Comparison of ENCODE assay signal across 8 cellular contexts in genomic region chr4:47914926-47915237, GRCh38. TPM values are rescaled to one million over a fixed set of nuclear protein-coding genes. Genes with fewer than 3 reads are reported as not detected.
A peak's percentile ranks its signal among the peaks of the same experiment; 100 is the strongest.
DNase-seq lines count a peak whose midpoint lies in the region; ATAC-seq and TF ChIP-seq lines count a peak whose summit lies in the region.

No MANE protein-coding gene starts in this region.

- ATAC-seq in GM18498 (IDR thresholded peaks at IDR 0.05; ENCODE audit: unreplicated experiment) (peak; percentile 23), HG02571 (IDR thresholded peaks at IDR 0.05; ENCODE audit: unreplicated experiment) (peak; percentile 15)

- intact Hi-C loops in tibial artery (cut with DNase I; ENCODE audit: low total_unique reads), result no loop called here

- peak overlapping the region; percentile 16 to 92 (median 80) for H3K27ac Mint-ChIP-seq in immature natural killer cell

- H3K9me3 ChIP-seq in WERI-Rb-1 (ENCODE audit: severe bottlenecking), result peaks cover 3% of the 10 kb centered on the region
- H3K9me3 ChIP-seq in tibial artery, result no peaks in the 10 kb centered on the region

- H3K4me1 Mint-ChIP-seq in immature natural killer cell, result peaks cover 23 to 24% of the 10 kb centered on the region in 2 donors

- no peak for DNase-seq in WERI-Rb-1
- no peak for DNase-seq in immature natural killer cell
- no peak for DNase-seq in tibial artery
- no peak for DNase-seq in DMS 273 (lab: John Stamatoyannopoulos, UW; ENCODE audit: unreplicated experiment)
- DNase-seq in iPS-NIHi7 (ENCODE audit: extremely low spot score), result no peak
- DNase-seq in Ammon's horn (ENCODE audit: low spot score), result no peak

- H3K36me3 Mint-ChIP-seq in immature natural killer cell, result peaks cover 0 to 7% (median 6%) of the 10 kb centered on the region in 3 donors

- peak overlapping the region; percentile 89 to 99 (median 95) for H3K4me3 Mint-ChIP-seq in immature natural killer cell

- H3K4me1 ChIP-seq in tibial artery, result peaks cover 0 to 16% (median 10%) of the 10 kb centered on the region in 4 donors

- H3K9me3 Mint-ChIP-seq in immature natural killer cell, result no peaks in the 10 kb centered on the region

- peaks cover 2 to 6% (median 4%) of the 10 kb centered on the region in 3 donors for H3K27me3 Mint-ChIP-seq in immature natural killer cell (ENCODE audit: low read depth in 3 of 3)

- no peaks in the 10 kb centered on the region for H3K27me3 ChIP-seq in WERI-Rb-1 (ENCODE audit: insufficient read depth, low read depth, severe bottlenecking)
- no peaks in the 10 kb centered on the region for H3K27me3 ChIP-seq in tibial artery

- H3K4me3 ChIP-seq in WERI-Rb-1 (ENCODE audit: low read depth, low read length) (peak overlapping the region; percentile 63), tibial artery (peak overlapping the region; percentile 75 to 82)

- H3K27ac ChIP-seq in WERI-Rb-1 (no peak overlapping the region), tibial artery (peak overlapping the region; percentile 74 to 78)

- TF ChIP-seq CTCF in WERI-Rb-1 (IDR thresholded peaks at IDR 0.05; ENCODE audit: low read depth, low read length), result no peak
- no peak for TF ChIP-seq CTCF in tibial artery (IDR thresholded peaks at IDR 0.05)

- H3K36me3 ChIP-seq in WERI-Rb-1, result peaks cover 26% of the 10 kb centered on the region
- peaks cover 3 to 7% (median 6%) of the 10 kb centered on the region in 3 donors for H3K36me3 ChIP-seq in tibial artery

RNA-seq across cellular contexts. Expression of gene NFXL1, which starts 0.5 kb away (rescaled TPM):
- polyA plus RNA-seq in immature natural killer cell, result 1 to 10 TPM; 1.7 to 6.4 (median 5.4) TPM
